ENCODE assay signal across 29 cellular contexts in genomic region chr10:130493021-130493420, GRCh38.
"Had no signal": no experiment of that assay in that cellular context is flagged by ENCODE, and none has a peak within 500 bp of the region (broad histone marks: within the 10 kb centered on the region; RNA-seq: fewer than 3 reads in every experiment).

No MANE protein-coding gene starts in this region.

- DNase-seq: activated CD4-positive, alpha-beta memory T cell treated with anti-CD3 and anti-CD28 coated beads, Interleukin-2, amount 10 ng/mL, durations not matched to agents 7 days and 5 days; activated CD4-positive, alpha-beta T cell treated with anti-CD3 and anti-CD28 coated beads for 1 hour; activated CD4-positive, alpha-beta T cell treated with anti-CD3 and anti-CD28 coated beads for 48 hours; activated CD4-positive, CD25-positive, alpha-beta regulatory T cell; activated naive CD4-positive, alpha-beta T cell treated with anti-CD3 and anti-CD28 coated beads, Interleukin-2, amount 10 ng/mL, durations not matched to agents 7 days and 5 days; activated naive CD8-positive, alpha-beta T cell treated with anti-CD3 and anti-CD28 coated beads, Interleukin-2, amount 50 U/mL, for 24 hours; activated T-cell treated with anti-CD3 and anti-CD28 coated beads, Interleukin-2, amount 50 U/mL, for 1 hour; activated T-cell treated with anti-CD3 and anti-CD28 coated beads, Interleukin-2, amount 50 U/mL, for 72 hours; anterior cingulate cortex; Kasumi-1; KG1; NCI-H1048; NCI-H1105 treated with DMSO at 0.1 percent for 48 hours; NCI-H1436; NCI-H1694; NCI-H1930; NCI-H345; NCI-H524 treated with DMSO at 0.1 percent for 48 hours; NCI-H748 treated with DMSO at 0.1 percent for 48 hours; NK-92 treated with Interleukin-12 subunit alpha and Interleukin-12 subunit beta, amount 100 ng/mL, for 24 hours; PC-3; Right ventricle myocardium superior; SW 1271; T-helper 1 cell; T-helper 2 cell; T-helper 9 cell had no signal

- H3K36me3 ChIP-seq: MG63 had no signal

- H3K27me3 ChIP-seq: MG63 had no signal

- H3K27ac ChIP-seq: VCaP had no signal

- ATAC-seq: activated T-cell treated with anti-CD3 and anti-CD28 coated beads, Interleukin-2, amount 50 U/mL, for 72 hours; activated T-helper 17 cell treated with anti-CD3 and anti-CD28 coated beads, Interleukin-2, amount 50 U/mL, for 72 hours; PC-3 had no signal

- H3K9me3 ChIP-seq: MG63 had no signal

- H3K4me3 ChIP-seq: MG63 had no signal
